Comparison of ENCODE assay signal across 1 cellular context in the genomic region with DNA sequence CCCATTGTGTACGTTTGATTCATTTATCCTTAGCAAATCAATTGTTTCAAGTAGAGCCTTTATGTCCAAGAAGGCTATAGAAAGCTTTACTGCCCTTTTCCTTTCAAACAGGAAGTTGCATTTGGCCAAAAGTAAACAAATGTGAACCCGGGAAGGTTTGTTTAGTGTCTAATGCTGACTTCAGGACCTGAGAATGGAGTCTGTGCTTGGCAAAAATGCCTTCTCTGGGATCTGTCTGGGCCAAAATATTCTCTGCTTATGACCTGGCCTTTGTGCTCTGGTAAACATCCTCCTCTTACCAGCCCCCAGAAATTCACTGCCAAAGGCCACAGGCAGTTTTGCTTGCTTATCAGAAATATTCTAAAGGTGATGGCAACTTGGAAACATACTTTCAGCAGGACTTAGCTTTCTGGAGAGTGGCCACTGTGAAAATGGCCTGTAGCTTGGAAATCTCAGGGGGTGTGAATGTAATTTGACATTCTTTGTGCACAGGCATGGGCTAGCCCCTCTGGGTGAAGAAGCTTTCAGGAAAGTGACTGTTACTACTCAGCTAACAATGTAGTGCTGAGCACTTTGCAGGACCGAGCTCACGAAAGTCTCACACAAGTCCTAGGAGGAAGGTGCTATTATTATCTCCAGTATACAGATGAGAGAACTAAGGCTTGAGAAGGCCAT.
TF ChIP-seq lines count a peak whose summit lies in the region.

No MANE protein-coding gene starts in this region.

TF ChIP-seq in HEK293, 187 proteins besides CTCF, POLR2A, EP300 and RAD21 (continued from another document):
- no peak for TF ChIP-seq ZBTB49 (tag by site-specific recombination; IDR thresholded peaks at IDR 0.05; ENCODE audit: low read depth)
- no peak for TF ChIP-seq ZNF776 (tag by site-specific recombination; IDR thresholded peaks at IDR 0.05; ENCODE audit: borderline replicate concordance)
- no peak for TF ChIP-seq REPIN1 (tag by site-specific recombination; IDR thresholded peaks at IDR 0.05; ENCODE audit: low read depth)
- TF ChIP-seq, protein P1, sequence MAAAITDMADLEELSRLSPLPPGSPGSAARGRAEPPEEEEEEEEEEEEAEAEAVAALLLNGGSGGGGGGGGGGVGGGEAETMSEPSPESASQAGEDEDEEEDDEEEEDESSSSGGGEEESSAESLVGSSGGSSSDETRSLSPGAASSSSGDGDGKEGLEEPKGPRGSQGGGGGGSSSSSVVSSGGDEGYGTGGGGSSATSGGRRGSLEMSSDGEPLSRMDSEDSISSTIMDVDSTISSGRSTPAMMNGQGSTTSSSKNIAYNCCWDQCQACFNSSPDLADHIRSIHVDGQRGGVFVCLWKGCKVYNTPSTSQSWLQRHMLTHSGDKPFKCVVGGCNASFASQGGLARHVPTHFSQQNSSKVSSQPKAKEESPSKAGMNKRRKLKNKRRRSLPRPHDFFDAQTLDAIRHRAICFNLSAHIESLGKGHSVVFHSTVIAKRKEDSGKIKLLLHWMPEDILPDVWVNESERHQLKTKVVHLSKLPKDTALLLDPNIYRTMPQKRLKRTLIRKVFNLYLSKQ (tag by site-specific recombination; IDR thresholded peaks at IDR 0.05; ENCODE audit: borderline replicate concordance), result no peak
TF ChIP-seq in HEK293: peak in this region for 3.
